Comparison of ENCODE assay signal across 8 cellular contexts in genomic region chr15:70023769-70024491, GRCh38.
DNase-seq lines count a peak whose midpoint lies in the region; ATAC-seq, FAIRE-seq and TF ChIP-seq lines count a peak whose summit lies in the region.

No MANE protein-coding gene starts in this region.

- no TSS peak for BruUV-seq in PC-9 (replicated peaks; lab: Mats Ljungman, UMichigan)

- peaks cover 52% of the 10 kb centered on the region for H3K27me3 Mint-ChIP-seq in activated naive CD4-positive, alpha-beta T cell treated with anti-CD3 and anti-CD28 coated beads, Interleukin-2, amount 10 ng/mL, durations not matched to agents 7 days and 5 days

- TF ChIP-seq POLR2A in adrenal gland (IDR thresholded peaks at IDR 0.05) = no peak

- ATAC-seq in HG02623 (IDR thresholded peaks at IDR 0.05; ENCODE audit: unreplicated experiment) (no peak), HG03378 (IDR thresholded peaks at IDR 0.05; ENCODE audit: unreplicated experiment) (no peak)

- CTCF ChIA-PET in activated naive CD4-positive, alpha-beta T cell treated with anti-CD3 and anti-CD28 coated beads, Interleukin-2, amount 10 ng/mL, durations not matched to agents 7 days and 5 days (lab: Charles Lee) = interaction anchor here (1.0 to 1.3 kb wide), 5 partner anchors 11 to 464 kb away, joined by 3 to 4 read pairs (median 4); no protein-coding TSS in a partner anchor
- CTCF ChIA-PET in PC-9 (lab: Charles Lee) = interaction anchor here (1.1 kb wide), 1 partner anchor 9 kb away, joined by 3 read pairs; no protein-coding TSS in a partner anchor

- H3K4me2 ChIP-seq in PC-9 = no peak overlapping the region

- no peaks in the 10 kb centered on the region for H3K27me3 ChIP-seq in adrenal gland
- no peaks in the 10 kb centered on the region for H3K27me3 ChIP-seq in PC-9 (ENCODE audit: insufficient read depth, low read depth)

- H3K9me3 Mint-ChIP-seq in activated naive CD4-positive, alpha-beta T cell treated with anti-CD3 and anti-CD28 coated beads, Interleukin-2, amount 10 ng/mL, durations not matched to agents 7 days and 5 days = peaks cover 1% of the 10 kb centered on the region

- peak overlapping the region; percentile 73 for H3K27ac Mint-ChIP-seq in activated naive CD4-positive, alpha-beta T cell treated with anti-CD3 and anti-CD28 coated beads, Interleukin-2, amount 10 ng/mL, durations not matched to agents 7 days and 5 days

- FAIRE-seq in kidney (lab: Jason Lieb, UNC) = no peak
- FAIRE-seq in urothelium cell line (lab: Jason Lieb, UNC) = no peak

- 44 to 62% (median 50%) methylated on average over 15 to 16 of the region's 16 CpGs for WGBS in adrenal gland, 4 donors

- no peaks in the 10 kb centered on the region for H3K9me3 ChIP-seq in adrenal gland (replicated peaks in 1 of 3)
- H3K9me3 ChIP-seq in kidney (ENCODE audit: control insufficient read depth in 1 of 2, low read length in 2 of 2) = no peaks in the 10 kb centered on the region
- H3K9me3 ChIP-seq in PC-9 (ENCODE audit: insufficient read depth, low read depth) = no peaks in the 10 kb centered on the region

- H3K36me3 ChIP-seq in adrenal gland (replicated peaks in 1 of 2) (no peaks in the 10 kb centered on the region), kidney (ENCODE audit: control insufficient read depth in 1 of 2, insufficient read depth in 2 of 2, low read length in 2 of 2) (no peaks in the 10 kb centered on the region), PC-9 (ENCODE audit: low read depth) (no peaks in the 10 kb centered on the region)

- H3K4me1 Mint-ChIP-seq in activated naive CD4-positive, alpha-beta T cell treated with anti-CD3 and anti-CD28 coated beads, Interleukin-2, amount 10 ng/mL, durations not matched to agents 7 days and 5 days = peaks cover 20% of the 10 kb centered on the region

- no peaks in the 10 kb centered on the region for H3K79me2 ChIP-seq in PC-9 (ENCODE audit: low read depth)

- no peaks in the 10 kb centered on the region for H3F3A ChIP-seq in PC-9 (ENCODE audit: insufficient read depth, low read depth)

- H3K9me2 ChIP-seq in PC-9 (ENCODE audit: insufficient read depth) = no peaks in the 10 kb centered on the region

- H3K4me1 ChIP-seq in adrenal gland (replicated peaks in 1 of 2) (peaks cover 0 to 12% of the 10 kb centered on the region in 2 donors), kidney (ENCODE audit: control insufficient read depth in 1 of 2, insufficient read depth in 1 of 2, low read depth in 1 of 2, low read length in 2 of 2) (no peaks in the 10 kb centered on the region), PC-9 (replicated peaks; ENCODE audit: insufficient read depth) (peaks cover 11% of the 10 kb centered on the region)

- H3K9ac ChIP-seq in kidney (ENCODE audit: low read length in 2 of 2) = no peak overlapping the region

- intact Hi-C loops in adrenal gland (cut with DNase I) (no loop called here), kidney (cut with DNase I) (no loop called here), PC-9 (cut with micrococcal nuclease; ENCODE audit: unreplicated experiment) (loop anchor here (10.0 kb wide), 1 partner anchor 449 kb away; no protein-coding TSS in a partner anchor)

- no peak for TF ChIP-seq CTCF in adrenal gland (IDR thresholded peaks at IDR 0.05)
- TF ChIP-seq CTCF in kidney (IDR thresholded peaks at IDR 0.05; ENCODE audit: borderline replicate concordance, extremely low read depth, insufficient read depth) = no peak
- no peak for TF ChIP-seq CTCF in PC-9 (conservative IDR thresholded peaks at IDR 0.05)

- H3K36me3 Mint-ChIP-seq in activated naive CD4-positive, alpha-beta T cell treated with anti-CD3 and anti-CD28 coated beads, Interleukin-2, amount 10 ng/mL, durations not matched to agents 7 days and 5 days = no peaks in the 10 kb centered on the region

- no peak overlapping the region for H3K4me3 ChIP-seq in adrenal gland
- H3K4me3 ChIP-seq in kidney (ENCODE audit: low read length in 2 of 2) = no peak overlapping the region
- H3K4me3 ChIP-seq in PC-9 = no peak overlapping the region

- no peak overlapping the region for H2AFZ ChIP-seq in PC-9

- H3K27ac ChIP-seq in adrenal gland (peak overlapping the region in 1 of 5 donors; percentile 58), kidney (ENCODE audit: low read depth in 2 of 2, low read length in 2 of 2) (no peak overlapping the region), PC-9 (no peak overlapping the region)

- no peak overlapping the region for H3K4me3 Mint-ChIP-seq in activated naive CD4-positive, alpha-beta T cell treated with anti-CD3 and anti-CD28 coated beads, Interleukin-2, amount 10 ng/mL, durations not matched to agents 7 days and 5 days

- no peak for DNase-seq in activated naive CD4-positive, alpha-beta T cell treated with anti-CD3 and anti-CD28 coated beads, Interleukin-2, amount 10 ng/mL, durations not matched to agents 7 days and 5 days
- no peak for DNase-seq in activated naive CD4-positive, alpha-beta T cell (lab: John Stamatoyannopoulos, UW)
- peak in 6 of 7 donors; percentile 34 to 65 (median 46) for DNase-seq in adrenal gland
- peak; percentile 78 for DNase-seq in kidney
- DNase-seq in urothelium cell line (ENCODE audit: low spot score) = peak; percentile 51
- no peak for DNase-seq in PC-9

- POLR2A ChIA-PET in PC-9 (lab: Charles Lee; ENCODE audit: unreplicated experiment) = interaction anchor here (0.7 kb wide), 1 partner anchor 17 kb away, joined by 5 read pairs; no protein-coding TSS in a partner anchor

- no peaks in the 10 kb centered on the region for H4K20me1 ChIP-seq in PC-9 (ENCODE audit: insufficient read depth)

Comparison
In these comparisons a context has a peak if more than half of its experiments do, and no peak if none do; other contexts are left out.
1. DNase-seq: peak in adrenal gland (6 of 7), kidney (single experiment) and urothelium cell line (single experiment); none in activated naive CD4-positive, alpha-beta T cell treated with anti-CD3 and anti-CD28 coated beads, Interleukin-2, amount 10 ng/mL, durations not matched to agents 7 days and 5 days (single experiment), activated naive CD4-positive, alpha-beta T cell (0 of 4) and PC-9 (0 of 2).